In the genomic region with DNA sequence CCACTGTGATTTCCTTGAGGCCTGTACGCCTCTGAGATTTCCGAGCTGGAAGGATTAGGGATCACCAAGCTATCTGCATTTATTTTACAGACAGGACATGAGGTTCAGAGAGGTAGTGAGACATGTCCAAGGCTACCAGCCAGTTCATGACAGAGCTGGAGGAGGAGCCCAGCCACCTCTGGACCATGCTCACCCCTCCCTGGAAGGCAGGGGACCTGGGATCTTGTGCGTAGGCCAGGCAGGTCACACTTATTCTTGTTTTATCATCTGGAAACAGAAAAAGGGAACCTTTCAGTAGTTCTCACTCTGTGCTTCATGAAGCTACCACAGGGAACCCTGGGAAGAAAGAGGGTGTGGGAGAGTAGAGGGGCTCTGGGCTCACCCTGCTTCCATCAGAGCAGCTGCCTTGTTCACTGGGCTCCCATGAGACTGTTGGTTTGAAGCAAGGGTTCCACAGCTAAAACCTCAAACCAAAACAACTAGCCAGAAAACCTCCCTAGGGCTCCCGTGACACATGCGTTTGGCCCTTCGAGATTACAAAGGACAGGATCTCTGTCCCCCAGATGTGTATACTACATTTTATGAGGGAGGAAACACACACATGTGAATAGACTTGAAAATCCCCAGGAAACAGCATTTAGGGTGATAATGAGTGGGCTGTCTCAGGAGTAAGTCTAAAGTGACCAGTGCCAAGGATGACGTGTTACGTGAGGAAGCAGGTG, we compare ENCODE assay signal across 1 cellular context.
TF ChIP-seq lines count a peak whose summit lies in the region.

No MANE protein-coding gene starts in this region.

TF ChIP-seq in GM23338, 12 proteins besides CTCF, POLR2A, EP300 and RAD21 (continued from another document):
- TF ChIP-seq, protein P1, sequence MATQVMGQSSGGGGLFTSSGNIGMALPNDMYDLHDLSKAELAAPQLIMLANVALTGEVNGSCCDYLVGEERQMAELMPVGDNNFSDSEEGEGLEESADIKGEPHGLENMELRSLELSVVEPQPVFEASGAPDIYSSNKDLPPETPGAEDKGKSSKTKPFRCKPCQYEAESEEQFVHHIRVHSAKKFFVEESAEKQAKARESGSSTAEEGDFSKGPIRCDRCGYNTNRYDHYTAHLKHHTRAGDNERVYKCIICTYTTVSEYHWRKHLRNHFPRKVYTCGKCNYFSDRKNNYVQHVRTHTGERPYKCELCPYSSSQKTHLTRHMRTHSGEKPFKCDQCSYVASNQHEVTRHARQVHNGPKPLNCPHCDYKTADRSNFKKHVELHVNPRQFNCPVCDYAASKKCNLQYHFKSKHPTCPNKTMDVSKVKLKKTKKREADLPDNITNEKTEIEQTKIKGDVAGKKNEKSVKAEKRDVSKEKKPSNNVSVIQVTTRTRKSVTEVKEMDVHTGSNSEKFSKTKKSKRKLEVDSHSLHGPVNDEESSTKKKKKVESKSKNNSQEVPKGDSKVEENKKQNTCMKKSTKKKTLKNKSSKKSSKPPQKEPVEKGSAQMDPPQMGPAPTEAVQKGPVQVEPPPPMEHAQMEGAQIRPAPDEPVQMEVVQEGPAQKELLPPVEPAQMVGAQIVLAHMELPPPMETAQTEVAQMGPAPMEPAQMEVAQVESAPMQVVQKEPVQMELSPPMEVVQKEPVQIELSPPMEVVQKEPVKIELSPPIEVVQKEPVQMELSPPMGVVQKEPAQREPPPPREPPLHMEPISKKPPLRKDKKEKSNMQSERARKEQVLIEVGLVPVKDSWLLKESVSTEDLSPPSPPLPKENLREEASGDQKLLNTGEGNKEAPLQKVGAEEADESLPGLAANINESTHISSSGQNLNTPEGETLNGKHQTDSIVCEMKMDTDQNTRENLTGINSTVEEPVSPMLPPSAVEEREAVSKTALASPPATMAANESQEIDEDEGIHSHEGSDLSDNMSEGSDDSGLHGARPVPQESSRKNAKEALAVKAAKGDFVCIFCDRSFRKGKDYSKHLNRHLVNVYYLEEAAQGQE (IDR thresholded peaks at IDR 0.05; ENCODE audit: unreplicated experiment) = no peak
- TF ChIP-seq, protein P2, sequence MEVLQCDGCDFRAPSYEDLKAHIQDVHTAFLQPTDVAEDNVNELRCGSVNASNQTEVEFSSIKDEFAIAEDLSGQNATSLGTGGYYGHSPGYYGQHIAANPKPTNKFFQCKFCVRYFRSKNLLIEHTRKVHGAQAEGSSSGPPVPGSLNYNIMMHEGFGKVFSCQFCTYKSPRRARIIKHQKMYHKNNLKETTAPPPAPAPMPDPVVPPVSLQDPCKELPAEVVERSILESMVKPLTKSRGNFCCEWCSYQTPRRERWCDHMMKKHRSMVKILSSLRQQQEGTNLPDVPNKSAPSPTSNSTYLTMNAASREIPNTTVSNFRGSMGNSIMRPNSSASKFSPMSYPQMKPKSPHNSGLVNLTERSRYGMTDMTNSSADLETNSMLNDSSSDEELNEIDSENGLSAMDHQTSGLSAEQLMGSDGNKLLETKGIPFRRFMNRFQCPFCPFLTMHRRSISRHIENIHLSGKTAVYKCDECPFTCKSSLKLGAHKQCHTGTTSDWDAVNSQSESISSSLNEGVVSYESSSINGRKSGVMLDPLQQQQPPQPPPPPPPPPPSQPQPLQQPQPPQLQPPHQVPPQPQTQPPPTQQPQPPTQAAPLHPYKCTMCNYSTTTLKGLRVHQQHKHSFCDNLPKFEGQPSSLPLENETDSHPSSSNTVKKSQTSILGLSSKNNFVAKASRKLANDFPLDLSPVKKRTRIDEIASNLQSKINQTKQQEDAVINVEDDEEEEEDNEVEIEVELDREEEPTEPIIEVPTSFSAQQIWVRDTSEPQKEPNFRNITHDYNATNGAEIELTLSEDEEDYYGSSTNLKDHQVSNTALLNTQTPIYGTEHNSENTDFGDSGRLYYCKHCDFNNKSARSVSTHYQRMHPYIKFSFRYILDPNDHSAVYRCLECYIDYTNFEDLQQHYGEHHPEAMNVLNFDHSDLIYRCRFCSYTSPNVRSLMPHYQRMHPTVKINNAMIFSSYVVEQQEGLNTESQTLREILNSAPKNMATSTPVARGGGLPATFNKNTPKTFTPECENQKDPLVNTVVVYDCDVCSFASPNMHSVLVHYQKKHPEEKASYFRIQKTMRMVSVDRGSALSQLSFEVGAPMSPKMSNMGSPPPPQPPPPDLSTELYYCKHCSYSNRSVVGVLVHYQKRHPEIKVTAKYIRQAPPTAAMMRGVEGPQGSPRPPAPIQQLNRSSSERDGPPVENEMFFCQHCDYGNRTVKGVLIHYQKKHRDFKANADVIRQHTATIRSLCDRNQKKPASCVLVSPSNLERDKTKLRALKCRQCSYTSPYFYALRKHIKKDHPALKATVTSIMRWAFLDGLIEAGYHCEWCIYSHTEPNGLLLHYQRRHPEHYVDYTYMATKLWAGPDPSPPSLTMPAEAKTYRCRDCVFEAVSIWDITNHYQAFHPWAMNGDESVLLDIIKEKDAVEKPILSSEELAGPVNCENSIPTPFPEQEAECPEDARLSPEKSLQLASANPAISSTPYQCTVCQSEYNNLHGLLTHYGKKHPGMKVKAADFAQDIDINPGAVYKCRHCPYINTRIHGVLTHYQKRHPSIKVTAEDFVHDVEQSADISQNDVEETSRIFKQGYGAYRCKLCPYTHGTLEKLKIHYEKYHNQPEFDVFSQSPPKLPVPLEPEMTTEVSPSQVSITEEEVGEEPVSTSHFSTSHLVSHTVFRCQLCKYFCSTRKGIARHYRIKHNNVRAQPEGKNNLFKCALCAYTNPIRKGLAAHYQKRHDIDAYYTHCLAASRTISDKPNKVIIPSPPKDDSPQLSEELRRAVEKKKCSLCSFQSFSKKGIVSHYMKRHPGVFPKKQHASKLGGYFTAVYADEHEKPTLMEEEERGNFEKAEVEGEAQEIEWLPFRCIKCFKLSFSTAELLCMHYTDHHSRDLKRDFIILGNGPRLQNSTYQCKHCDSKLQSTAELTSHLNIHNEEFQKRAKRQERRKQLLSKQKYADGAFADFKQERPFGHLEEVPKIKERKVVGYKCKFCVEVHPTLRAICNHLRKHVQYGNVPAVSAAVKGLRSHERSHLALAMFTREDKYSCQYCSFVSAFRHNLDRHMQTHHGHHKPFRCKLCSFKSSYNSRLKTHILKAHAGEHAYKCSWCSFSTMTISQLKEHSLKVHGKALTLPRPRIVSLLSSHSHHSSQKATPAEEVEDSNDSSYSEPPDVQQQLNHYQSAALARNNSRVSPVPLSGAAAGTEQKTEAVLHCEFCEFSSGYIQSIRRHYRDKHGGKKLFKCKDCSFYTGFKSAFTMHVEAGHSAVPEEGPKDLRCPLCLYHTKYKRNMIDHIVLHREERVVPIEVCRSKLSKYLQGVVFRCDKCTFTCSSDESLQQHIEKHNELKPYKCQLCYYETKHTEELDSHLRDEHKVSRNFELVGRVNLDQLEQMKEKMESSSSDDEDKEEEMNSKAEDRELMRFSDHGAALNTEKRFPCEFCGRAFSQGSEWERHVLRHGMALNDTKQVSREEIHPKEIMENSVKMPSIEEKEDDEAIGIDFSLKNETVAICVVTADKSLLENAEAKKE (CRISPR knock-in tag; IDR thresholded peaks at IDR 0.05) = no peak
- TF ChIP-seq POLR2AphosphoS5 (IDR thresholded peaks at IDR 0.05; ENCODE audit: low read depth) (no peak), CREB1 (CRISPR knock-in tag; IDR thresholded peaks at IDR 0.05; ENCODE audit: low read depth) (no peak), JUNB (IDR thresholded peaks at IDR 0.05; ENCODE audit: unreplicated experiment) (no peak)
- TF ChIP-seq, protein P3, sequence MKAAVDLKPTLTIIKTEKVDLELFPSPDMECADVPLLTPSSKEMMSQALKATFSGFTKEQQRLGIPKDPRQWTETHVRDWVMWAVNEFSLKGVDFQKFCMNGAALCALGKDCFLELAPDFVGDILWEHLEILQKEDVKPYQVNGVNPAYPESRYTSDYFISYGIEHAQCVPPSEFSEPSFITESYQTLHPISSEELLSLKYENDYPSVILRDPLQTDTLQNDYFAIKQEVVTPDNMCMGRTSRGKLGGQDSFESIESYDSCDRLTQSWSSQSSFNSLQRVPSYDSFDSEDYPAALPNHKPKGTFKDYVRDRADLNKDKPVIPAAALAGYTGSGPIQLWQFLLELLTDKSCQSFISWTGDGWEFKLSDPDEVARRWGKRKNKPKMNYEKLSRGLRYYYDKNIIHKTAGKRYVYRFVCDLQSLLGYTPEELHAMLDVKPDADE (IDR thresholded peaks at IDR 0.05) = no peak
TF ChIP-seq in GM23338: peak in this region for 0.
